In genomic region chr17:30605523-30605922, GRCh38 we compare ENCODE assay signal across 22 cellular contexts.
DNase-seq lines count a peak whose midpoint lies in the region; ATAC-seq, FAIRE-seq and TF ChIP-seq lines count a peak whose summit lies in the region.
"Had no signal": no experiment of that assay in that cellular context is flagged by ENCODE, and none has a peak within 500 bp of the region (broad histone marks: within the 10 kb centered on the region; RNA-seq: fewer than 3 reads in every experiment).

No MANE protein-coding gene starts in this region.

- H3K4me1 Mint-ChIP-seq in neural progenitor cell = peaks cover 17% of the 10 kb centered on the region

- H3K27ac Mint-ChIP-seq in neural progenitor cell = no peak overlapping the region
- H3K27ac Mint-ChIP-seq: B cell; CD4-positive, alpha-beta T cell; HFFc6 had no signal

- H3K27ac ChIP-seq in A549 (no peak overlapping the region), DOHH2 (ENCODE audit: low read depth, low read length) (no peak overlapping the region), K562 (ENCODE audit: extremely low read depth, low read depth, low read length) (no peak overlapping the region), neural progenitor cell (no peak overlapping the region), pancreas (no peak overlapping the region)
- H3K27ac ChIP-seq: BLaER1 had no signal

- in situ Hi-C loops in K562 (cut with MboI) = no loop called here

- FAIRE-seq in A549 (lab: Jason Lieb, UNC) (no peak), K562 (lab: Jason Lieb, UNC) (no peak), pancreas (lab: Jason Lieb, UNC) (no peak)
- FAIRE-seq: D721Med, GM12891, GM18507, H54 had no signal

- no peaks in the 10 kb centered on the region for H3K27me3 ChIP-seq in DOHH2 (ENCODE audit: control insufficient read depth, low read length)
- peaks cover 2 to 7% of the 10 kb centered on the region in 2 experiments; a peak in 3 of 5 replicates for H3K27me3 ChIP-seq in K562 (ENCODE audit: control insufficient read depth in 2 of 2, insufficient read depth in 2 of 2, low read length in 2 of 2)
- no peaks in the 10 kb centered on the region for H3K27me3 ChIP-seq in neural progenitor cell
- H3K27me3 ChIP-seq in pancreas = no peaks in the 10 kb centered on the region
- H3K27me3 ChIP-seq: BLaER1 had no signal

- CTCF ChIA-PET in A549 (lab: Yijun Ruan, JAX) (interaction anchor here (0.7 to 1.7 kb wide), 2 partner anchors 14 to 56 kb away, joined by 3 to 4 read pairs; no protein-coding TSS in a partner anchor), K562 (lab: Yijun Ruan, JAX; ENCODE audit: low intra/inter-chr PET ratio) (no interaction called here)

- TF ChIP-seq POLR2A in A549 (IDR thresholded peaks at IDR 0.05; ENCODE audit: low read length) (no peak), K562 (conservative IDR thresholded peaks at IDR 0.05) (no peak)

- H3K4me1 ChIP-seq in A549 = peaks cover 6% of the 10 kb centered on the region; the same call in 1 of the 3 replicates
- peaks cover 36% of the 10 kb centered on the region for H3K4me1 ChIP-seq in DOHH2 (ENCODE audit: control insufficient read depth, low read length)
- H3K4me1 ChIP-seq in K562 (replicated peaks in 1 of 2; ENCODE audit: control insufficient read depth in 2 of 2, insufficient read depth in 2 of 2, low read length in 2 of 2) = peaks cover 0 to 6% of the 10 kb centered on the region in 2 experiments; a peak in 2 of 5 replicates
- H3K4me1 ChIP-seq in neural progenitor cell = peaks cover 20% of the 10 kb centered on the region
- H3K4me1 ChIP-seq in pancreas = no peaks in the 10 kb centered on the region
- H3K4me1 ChIP-seq: HAP-1 had no signal

- H3K9ac ChIP-seq in K562 (ENCODE audit: insufficient read depth in 1 of 2, low read depth in 2 of 2, low read length in 2 of 2) (no peak overlapping the region), neural progenitor cell (no peak overlapping the region)
- H3K9ac ChIP-seq: BLaER1 had no signal

- intact Hi-C loops in K562 (cut with micrococcal nuclease) = no loop called here
- intact Hi-C loops in pancreas (cut with DNase I) = no loop called here

- H3K79me2 ChIP-seq in DOHH2 (ENCODE audit: control insufficient read depth, low read length) (peaks cover 71% of the 10 kb centered on the region), K562 (ENCODE audit: control insufficient read depth, insufficient read depth, low read length) (no peaks in the 10 kb centered on the region), neural progenitor cell (ENCODE audit: low read depth) (peaks cover 80% of the 10 kb centered on the region)

- no peak overlapping the region for H3K4me3 Mint-ChIP-seq in neural progenitor cell
- H3K4me3 Mint-ChIP-seq: B cell; CD14-positive monocyte; CD4-positive, alpha-beta T cell; HFFc6 had no signal

- TF ChIP-seq CTCF in A549 (IDR thresholded peaks at IDR 0.05) (no peak), DOHH2 (IDR thresholded peaks at IDR 0.05; ENCODE audit: low read depth, low read length, poor library complexity, severe bottlenecking) (no peak), K562 (IDR thresholded peaks at IDR 0.05 in 2 of 3, conservative IDR thresholded peaks at IDR 0.05 in 1 of 3; ENCODE audit: insufficient read depth in 2 of 3, low read depth in 1 of 3, low read length in 3 of 3) (no peak), neural progenitor cell (IDR thresholded peaks at IDR 0.05) (no peak), pancreas (IDR thresholded peaks at IDR 0.05) (no peak)

- H3F3A ChIP-seq in DOHH2 (ENCODE audit: control insufficient read depth, insufficient read depth) = no peaks in the 10 kb centered on the region
- H3F3A ChIP-seq in neural progenitor cell (ENCODE audit: low read depth) = peaks cover 25% of the 10 kb centered on the region

- H3K36me3 ChIP-seq in DOHH2 (ENCODE audit: control insufficient read depth, low read length) (peaks cover 11% of the 10 kb centered on the region), K562 (ENCODE audit: control insufficient read depth, insufficient read depth, low read length) (no peaks in the 10 kb centered on the region), neural progenitor cell (no peaks in the 10 kb centered on the region), pancreas (no peaks in the 10 kb centered on the region)
- H3K36me3 ChIP-seq: BLaER1, HAP-1 had no signal

- no peaks in the 10 kb centered on the region for H3K9me1 ChIP-seq in K562 (ENCODE audit: control insufficient read depth, insufficient read depth, low read length)

- H3K4me2 ChIP-seq in A549 (no peak overlapping the region), DOHH2 (ENCODE audit: low read length) (peak overlapping the region; percentile 47), K562 (ENCODE audit: insufficient read depth, low read length) (no peak overlapping the region), neural progenitor cell (peak overlapping the region; percentile 39)
- H3K4me2 ChIP-seq: BLaER1 had no signal

- WGBS in A549 (ENCODE audit: missing lambda C conversion rate) = 95% methylated on average over 4 of the region's 4 CpGs
- WGBS in K562 (ENCODE audit: insufficient coverage, low coverage, missing lambda C conversion rate) = 17% methylated on average over 4 of the region's 4 CpGs
- WGBS in pancreas, 2 donors = 95 to 97% methylated on average over 4 of the region's 4 CpGs

- DNase-seq in A549 (ENCODE audit: low read depth in 1 of 2, low spot score in 1 of 2) = no peak
- no peak for DNase-seq in K562 (ENCODE audit: extremely low read depth in 1 of 4, low spot score in 3 of 4)
- DNase-seq in neural progenitor cell (ENCODE audit: low spot score) = no peak
- no peak for DNase-seq in pancreas
- no peak for DNase-seq in NOMO-1 (lab: John Stamatoyannopoulos, UW; ENCODE audit: unreplicated experiment in 2 of 2)
- DNase-seq: CD4-positive, alpha-beta T cell; CD8-positive, alpha-beta memory T cell; DMS 273 treated with DMSO at 0.1 percent for 48 hours; DMS79; GF-D8; GOT3; HFFc6 had no signal

- ATAC-seq in A549 (no peak), K562 (no peak), pancreas (no peak), HG02885 (IDR thresholded peaks at IDR 0.05; ENCODE audit: poor library complexity, unreplicated experiment) (no peak)

- H2AFZ ChIP-seq in K562 (ENCODE audit: low read depth, low read length) = no peak overlapping the region
- no peak overlapping the region for H2AFZ ChIP-seq in neural progenitor cell (replicated peaks)

- H3K27me3 Mint-ChIP-seq in neural progenitor cell (ENCODE audit: insufficient read depth, low read depth) = no peaks in the 10 kb centered on the region
- H3K27me3 Mint-ChIP-seq: B cell; CD4-positive, alpha-beta T cell; CD8-positive, alpha-beta memory T cell had no signal

- H3K9me2 ChIP-seq in DOHH2 (replicated peaks; ENCODE audit: control insufficient read depth, low read length) = no peaks in the 10 kb centered on the region

- H3K36me3 Mint-ChIP-seq in neural progenitor cell = peaks cover 3% of the 10 kb centered on the region

- H4K20me1 ChIP-seq in DOHH2 (ENCODE audit: control insufficient read depth, insufficient read depth, low read depth, low read length) (peaks cover 4% of the 10 kb centered on the region; the same call in 1 of the 2 replicates), K562 (replicated peaks; ENCODE audit: control insufficient read depth, insufficient read depth, low read length) (no peaks in the 10 kb centered on the region), neural progenitor cell (ENCODE audit: low read depth) (peaks cover 47% of the 10 kb centered on the region)

- H3K4me3 ChIP-seq in A549 (no peak overlapping the region), DOHH2 (ENCODE audit: low read length) (no peak overlapping the region), K562 (no peak overlapping the region), neural progenitor cell (no peak overlapping the region), pancreas (no peak overlapping the region)
- H3K4me3 ChIP-seq: BLaER1, HAP-1 had no signal

- TF ChIP-seq RAD21 in A549 (conservative IDR thresholded peaks at IDR 0.05 in 1 of 2, IDR thresholded peaks at IDR 0.05 in 1 of 2) (no peak), K562 (CRISPR knock-in tag; conservative IDR thresholded peaks at IDR 0.05 in 1 of 2, IDR thresholded peaks at IDR 0.05 in 1 of 2) (no peak)

- TF ChIP-seq EP300 in A549 (IDR thresholded peaks at IDR 0.05) (no peak), K562 (IDR thresholded peaks at IDR 0.05; ENCODE audit: low read length) (no peak)

- no peaks in the 10 kb centered on the region for H3K9me3 ChIP-seq in A549
- no peaks in the 10 kb centered on the region for H3K9me3 ChIP-seq in DOHH2 (ENCODE audit: control insufficient read depth, insufficient read depth, low read length)
- no peaks in the 10 kb centered on the region for H3K9me3 ChIP-seq in K562 (replicated peaks; ENCODE audit: control insufficient read depth, insufficient read depth, low read depth, low read length)
- H3K9me3 ChIP-seq in neural progenitor cell (ENCODE audit: low read depth) = no peaks in the 10 kb centered on the region
- H3K9me3 ChIP-seq in pancreas = no peaks in the 10 kb centered on the region
- H3K9me3 ChIP-seq: BLaER1, HAP-1 had no signal

- POLR2A ChIA-PET in A549 (lab: Yijun Ruan, JAX) = no interaction called here
- POLR2A ChIA-PET in K562 (lab: Yijun Ruan, JAX) = interaction anchor here (0.6 kb wide), 1 partner anchor 76 kb away, joined by 3 read pairs; no protein-coding TSS in a partner anchor

- BruUV-seq in K562 (replicated peaks; lab: Mats Ljungman, UMichigan) = no TSS peak

- H3K9me3 Mint-ChIP-seq in neural progenitor cell = no peaks in the 10 kb centered on the region
- H3K9me3 Mint-ChIP-seq: CD14-positive monocyte; CD4-positive, alpha-beta T cell; CD8-positive, alpha-beta memory T cell; HFFc6 had no signal

TF ChIP-seq in A549, 52 proteins besides CTCF, POLR2A, EP300 and RAD21 (continues in another document):
- TF ChIP-seq EHMT2 (IDR thresholded peaks at IDR 0.05; ENCODE audit: low read depth) (no peak), POLR2AphosphoS2 (conservative IDR thresholded peaks at IDR 0.05; ENCODE audit: low read length) (no peak)

TF ChIP-seq in K562, 482 proteins besides CTCF, POLR2A, EP300 and RAD21:
- peak; percentile 68 for TF ChIP-seq ZNF316 (IDR thresholded peaks at IDR 0.05)
- TF ChIP-seq NELFE (IDR thresholded peaks at IDR 0.05; ENCODE audit: insufficient read depth, insufficient read length) = no peak
- 0 out of 2 replicates have a peak, but pooled peaks have one; percentile 12 for TF ChIP-seq MAFG (tag; conservative IDR thresholded peaks at IDR 0.05)

Comparison
In these comparisons a context has a peak if more than half of its experiments do, and no peak if none do; other contexts are left out.
1. H3K4me2 ChIP-seq: peak in DOHH2 (single experiment) and neural progenitor cell (single experiment); none in A549 (single experiment) and K562 (single experiment).
2. Of the 35 proteins assayed by ChIP-seq in both K562 and A549: peak only in K562: none; only in A549: MAFK; in both: none; in neither: 34.